8 cellular contexts compared by ENCODE assay signal in genomic region chr4:7911044-7911578, GRCh38. TPM values are rescaled to one million over a fixed set of nuclear protein-coding genes. Genes with fewer than 3 reads are reported as not detected.
DNase-seq lines count a peak whose midpoint lies in the region; ATAC-seq and TF ChIP-seq lines count a peak whose summit lies in the region.
"Had no signal": no experiment of that assay in that cellular context is flagged by ENCODE, and none has a peak within 500 bp of the region (broad histone marks: within the 10 kb centered on the region; RNA-seq: fewer than 3 reads in every experiment).

No MANE protein-coding gene starts in this region.

- H3K27me3 ChIP-seq in endodermal cell (ENCODE audit: control insufficient read depth, insufficient read depth, low read length, poor library complexity, severe bottlenecking), result no peaks in the 10 kb centered on the region

- peaks cover 50% of the 10 kb centered on the region for H3K4me1 Mint-ChIP-seq in endodermal cell
- peaks cover 50% of the 10 kb centered on the region for H3K4me1 Mint-ChIP-seq in mesothelial cell of epicardium
- peaks cover 28% of the 10 kb centered on the region for H3K4me1 Mint-ChIP-seq in activated naive CD8-positive, alpha-beta T cell treated with anti-CD3 and anti-CD28 coated beads, Interleukin-2, amount 50 U/mL, for 24 hours

- TF ChIP-seq CTCF in endodermal cell (conservative IDR thresholded peaks at IDR 0.05), result no peak
- no peak for TF ChIP-seq CTCF in mesothelial cell of epicardium (IDR thresholded peaks at IDR 0.05; ENCODE audit: unreplicated experiment)

- H3K4me3 Mint-ChIP-seq in endodermal cell, result peak overlapping the region; percentile 36
- peak overlapping the region; percentile 36 for H3K4me3 Mint-ChIP-seq in mesothelial cell of epicardium
- H3K4me3 Mint-ChIP-seq in activated naive CD8-positive, alpha-beta T cell treated with anti-CD3 and anti-CD28 coated beads, Interleukin-2, amount 50 U/mL, for 24 hours, result no peak overlapping the region
- H3K4me3 Mint-ChIP-seq: activated T-helper 17 cell treated with anti-CD3 and anti-CD28 coated beads, Interleukin-2, amount 50 U/mL, for 72 hours had no signal

- no peaks in the 10 kb centered on the region for H3K9me3 ChIP-seq in endodermal cell (ENCODE audit: control insufficient read depth, low read length)

- ATAC-seq in HG02642 (IDR thresholded peaks at IDR 0.05; ENCODE audit: poor library complexity, unreplicated experiment), result no peak
- no peak for ATAC-seq in activated naive CD8-positive, alpha-beta T cell treated with anti-CD3 and anti-CD28 coated beads, Interleukin-2, amount 50 U/mL, for 24 hours
- ATAC-seq: activated T-helper 17 cell treated with anti-CD3 and anti-CD28 coated beads, Interleukin-2, amount 50 U/mL, for 72 hours had no signal

- no peaks in the 10 kb centered on the region for H3K27me3 Mint-ChIP-seq in endodermal cell (ENCODE audit: insufficient read depth)
- no peaks in the 10 kb centered on the region for H3K27me3 Mint-ChIP-seq in mesothelial cell of epicardium (ENCODE audit: low read depth)
- no peaks in the 10 kb centered on the region for H3K27me3 Mint-ChIP-seq in activated naive CD8-positive, alpha-beta T cell treated with anti-CD3 and anti-CD28 coated beads, Interleukin-2, amount 50 U/mL, for 24 hours
- H3K27me3 Mint-ChIP-seq: activated T-helper 17 cell treated with anti-CD3 and anti-CD28 coated beads, Interleukin-2, amount 50 U/mL, for 72 hours had no signal

- peak overlapping the region; percentile 62 for H3K4me3 ChIP-seq in endodermal cell (ENCODE audit: low read length)

- H3K36me3 Mint-ChIP-seq in endodermal cell (ENCODE audit: low read depth), result peaks cover 3% of the 10 kb centered on the region
- H3K36me3 Mint-ChIP-seq in mesothelial cell of epicardium, result peaks cover 3% of the 10 kb centered on the region
- H3K36me3 Mint-ChIP-seq in activated naive CD8-positive, alpha-beta T cell treated with anti-CD3 and anti-CD28 coated beads, Interleukin-2, amount 50 U/mL, for 24 hours (ENCODE audit: low read depth), result peaks cover 2% of the 10 kb centered on the region

- peak overlapping the region; percentile 76 for H3K27ac ChIP-seq in endodermal cell (ENCODE audit: low read depth, low read length)

- H3K9ac ChIP-seq in endodermal cell (ENCODE audit: extremely low read depth, low read length, poor library complexity, severe bottlenecking), result peak overlapping the region; percentile 59

- H3K27ac Mint-ChIP-seq in endodermal cell, result peak overlapping the region; percentile 96
- peak overlapping the region; percentile 92 for H3K27ac Mint-ChIP-seq in mesothelial cell of epicardium
- H3K27ac Mint-ChIP-seq in activated naive CD8-positive, alpha-beta T cell treated with anti-CD3 and anti-CD28 coated beads, Interleukin-2, amount 50 U/mL, for 24 hours, result no peak overlapping the region
- H3K27ac Mint-ChIP-seq: activated T-helper 17 cell treated with anti-CD3 and anti-CD28 coated beads, Interleukin-2, amount 50 U/mL, for 72 hours had no signal

- H3K36me3 ChIP-seq in endodermal cell (ENCODE audit: control insufficient read depth, insufficient read depth, low read length), result no peaks in the 10 kb centered on the region

- no peaks in the 10 kb centered on the region for H3K9me3 Mint-ChIP-seq in endodermal cell
- H3K9me3 Mint-ChIP-seq in mesothelial cell of epicardium, result no peaks in the 10 kb centered on the region
- no peaks in the 10 kb centered on the region for H3K9me3 Mint-ChIP-seq in activated naive CD8-positive, alpha-beta T cell treated with anti-CD3 and anti-CD28 coated beads, Interleukin-2, amount 50 U/mL, for 24 hours
- H3K9me3 Mint-ChIP-seq: activated T-helper 17 cell treated with anti-CD3 and anti-CD28 coated beads, Interleukin-2, amount 50 U/mL, for 72 hours had no signal

- peak; percentile 88 for DNase-seq in NCI-H69 (lab: John Stamatoyannopoulos, UW)
- DNase-seq in endodermal cell, result peak; percentile 87
- DNase-seq in mesothelial cell of epicardium (ENCODE audit: low spot score in 2 of 2, unreplicated experiment in 2 of 2), result peak; percentile 37 to 61
- peak; percentile 63 for DNase-seq in ureter (ENCODE audit: low spot score)
- DNase-seq in activated CD8-positive, alpha-beta memory T cell treated with anti-CD3 and anti-CD28 coated beads for 24 hours, result no peak
- DNase-seq in activated naive CD8-positive, alpha-beta T cell treated with anti-CD3 and anti-CD28 coated beads, Interleukin-2, amount 50 U/mL, for 24 hours, result no peak

- peaks cover 32% of the 10 kb centered on the region for H3K4me1 ChIP-seq in endodermal cell (ENCODE audit: control insufficient read depth, insufficient read depth, low read length)

- WGBS in endodermal cell (ENCODE audit: insufficient coverage in 1 of 2, insufficient read length in 1 of 2), 2 experiments, result 33 to 49% methylated on average over 12 to 15 of the region's 15 CpGs

RNA-seq across cellular contexts. Expression of gene AFAP1, which starts 28.6 kb away (rescaled TPM):
- total RNA-seq in endodermal cell, result 10 to 100 TPM; 18.2 to 22.5 TPM
- 24.1 TPM for polyA plus RNA-seq in endodermal cell (2013, experiment 1 of 2)
- polyA plus RNA-seq in endodermal cell (2013, experiment 2 of 2), result 22.7 TPM
- 75.4 to 82.4 TPM (median 79.1 TPM) in 3 replicates for total RNA-seq in mesothelial cell of epicardium
- total RNA-seq in ureter, result 29.5 TPM

Comparison
In these comparisons a context has a peak if more than half of its experiments do, and no peak if none do; other contexts are left out.
1. DNase-seq: peak in NCI-H69 (single experiment), endodermal cell (single experiment), mesothelial cell of epicardium (2 of 2) and ureter (single experiment); none in activated CD8-positive, alpha-beta memory T cell treated with anti-CD3 and anti-CD28 coated beads for 24 hours (single experiment) and activated naive CD8-positive, alpha-beta T cell treated with anti-CD3 and anti-CD28 coated beads, Interleukin-2, amount 50 U/mL, for 24 hours (single experiment).